ENCODE assay signal across 9 cellular contexts in genomic region chr4:99816611-99817309, GRCh38. TPM values are rescaled to one million over a fixed set of nuclear protein-coding genes. Genes with fewer than 3 reads are reported as not detected.
DNase-seq lines count a peak whose midpoint lies in the region; ATAC-seq and TF ChIP-seq lines count a peak whose summit lies in the region.
"Had no signal": no experiment of that assay in that cellular context is flagged by ENCODE, and none has a peak within 500 bp of the region (broad histone marks: within the 10 kb centered on the region; RNA-seq: fewer than 3 reads in every experiment).

TSS of gene DAPP1 (plus strand) at chr4:99816827. CDS start at chr4:99816914, 87 bp downstream.

- peaks cover 6% of the 10 kb centered on the region; the same call in 1 of the 2 replicates for H3K36me3 ChIP-seq in RWPE2 (ENCODE audit: low read depth)

- H3K4me3 Mint-ChIP-seq in stimulated activated memory B cell treated with anti-CD40 and anti-IgM and Interleukin-4, amounts not matched to agents 10 μg/mL and 1 μg/mL and 100 μg/mL, for 72 hours, result peak within 1 kb of the TSS; percentile 98

- H3K4me3 ChIP-seq in RWPE2 (ENCODE audit: severe bottlenecking) (peak within 1 kb of the TSS; percentile 31), lower leg skin (ENCODE audit: low read depth, poor library complexity, severe bottlenecking) (peak within 1 kb of the TSS; percentile 10)

- DNase-seq in RWPE2 (ENCODE audit: low spot score) (peak; percentile 94), lower leg skin (ENCODE audit: low spot score in 2 of 2) (peak; percentile 80 to 91), NCI-H774 (lab: John Stamatoyannopoulos, UW) (no peak), COR-L47 (lab: John Stamatoyannopoulos, UW) (no peak)
- peak; percentile 89 for DNase-seq in activated effector memory CD4-positive, alpha-beta T cell treated with anti-CD3 and anti-CD28 coated beads, Interleukin-2, amount 50 U/mL, for 16 hours

- no peak for TF ChIP-seq POLR2A in lower leg skin (IDR thresholded peaks at IDR 0.05)

- ATAC-seq in GM18519 (IDR thresholded peaks at IDR 0.05; ENCODE audit: low FRiP score, unreplicated experiment) (peak; percentile 97), HG02885 (IDR thresholded peaks at IDR 0.05; ENCODE audit: poor library complexity, unreplicated experiment) (peak; percentile 93), RWPE2 (ENCODE audit: low read depth) (peak; percentile 83)
- ATAC-seq in stimulated activated memory B cell treated with anti-CD40 and anti-IgM and Interleukin-4, amounts not matched to agents 10 μg/mL and 1 μg/mL and 100 μg/mL, for 72 hours, result peak; percentile 99

- TF ChIP-seq CTCF in RWPE2 (IDR thresholded peaks at IDR 0.05; ENCODE audit: poor library complexity, severe bottlenecking), result no peak
- TF ChIP-seq CTCF in lower leg skin (IDR thresholded peaks at IDR 0.05), result no peak

- H3K4me1 ChIP-seq in RWPE2 (ENCODE audit: insufficient read depth, poor library complexity, severe bottlenecking), result peaks cover 26% of the 10 kb centered on the region

- H3K9me3 Mint-ChIP-seq in stimulated activated memory B cell treated with anti-CD40 and anti-IgM and Interleukin-4, amounts not matched to agents 10 μg/mL and 1 μg/mL and 100 μg/mL, for 72 hours, result peaks cover 3% of the 10 kb centered on the region

- H3K36me3 Mint-ChIP-seq in stimulated activated memory B cell treated with anti-CD40 and anti-IgM and Interleukin-4, amounts not matched to agents 10 μg/mL and 1 μg/mL and 100 μg/mL, for 72 hours, result peaks cover 19% of the 10 kb centered on the region

- H3K9me3 ChIP-seq in RWPE2 (ENCODE audit: severe bottlenecking), result no peaks in the 10 kb centered on the region

- intact Hi-C loops in lower leg skin (cut with DNase I; ENCODE audit: low total_unique reads), result no loop called here

- WGBS in lower leg skin, 2 donors, result 40 to 44% methylated on average over 7 of the region's 7 CpGs

- no peaks in the 10 kb centered on the region for H3K27me3 ChIP-seq in RWPE2 (ENCODE audit: insufficient read depth, poor library complexity, severe bottlenecking)

- H3K4me1 Mint-ChIP-seq in stimulated activated memory B cell treated with anti-CD40 and anti-IgM and Interleukin-4, amounts not matched to agents 10 μg/mL and 1 μg/mL and 100 μg/mL, for 72 hours, result peaks cover 67% of the 10 kb centered on the region

- peak within 1 kb of the TSS; percentile 87 for H3K27ac Mint-ChIP-seq in stimulated activated memory B cell treated with anti-CD40 and anti-IgM and Interleukin-4, amounts not matched to agents 10 μg/mL and 1 μg/mL and 100 μg/mL, for 72 hours

- H3K27ac ChIP-seq in RWPE2 (ENCODE audit: poor library complexity, severe bottlenecking), result peak within 1 kb of the TSS; percentile 93

- H3K27me3 Mint-ChIP-seq in stimulated activated memory B cell treated with anti-CD40 and anti-IgM and Interleukin-4, amounts not matched to agents 10 μg/mL and 1 μg/mL and 100 μg/mL, for 72 hours, result no peaks in the 10 kb centered on the region

RNA-seq across cellular contexts. Expression of gene DAPP1, which starts in this region (rescaled TPM):
- total RNA-seq in lower leg skin, result 10 to 100 TPM; 24.5 to 37.7 (median 34.2) TPM
- total RNA-seq: NCI-H460 had no signal

Comparison
In these comparisons a context has a peak if more than half of its experiments do, and no peak if none do; other contexts are left out.
1. DNase-seq: peak in RWPE2 (single experiment), activated effector memory CD4-positive, alpha-beta T cell treated with anti-CD3 and anti-CD28 coated beads, Interleukin-2, amount 50 U/mL, for 16 hours (single experiment) and lower leg skin (2 of 2); none in NCI-H774 (single experiment) and COR-L47 (single experiment).
2. Peak in every context shown above with its lines, with median percentiles within 50 percentile points of each other: ATAC-seq.